ENCODE assay signal across 11 cellular contexts in the genomic region with DNA sequence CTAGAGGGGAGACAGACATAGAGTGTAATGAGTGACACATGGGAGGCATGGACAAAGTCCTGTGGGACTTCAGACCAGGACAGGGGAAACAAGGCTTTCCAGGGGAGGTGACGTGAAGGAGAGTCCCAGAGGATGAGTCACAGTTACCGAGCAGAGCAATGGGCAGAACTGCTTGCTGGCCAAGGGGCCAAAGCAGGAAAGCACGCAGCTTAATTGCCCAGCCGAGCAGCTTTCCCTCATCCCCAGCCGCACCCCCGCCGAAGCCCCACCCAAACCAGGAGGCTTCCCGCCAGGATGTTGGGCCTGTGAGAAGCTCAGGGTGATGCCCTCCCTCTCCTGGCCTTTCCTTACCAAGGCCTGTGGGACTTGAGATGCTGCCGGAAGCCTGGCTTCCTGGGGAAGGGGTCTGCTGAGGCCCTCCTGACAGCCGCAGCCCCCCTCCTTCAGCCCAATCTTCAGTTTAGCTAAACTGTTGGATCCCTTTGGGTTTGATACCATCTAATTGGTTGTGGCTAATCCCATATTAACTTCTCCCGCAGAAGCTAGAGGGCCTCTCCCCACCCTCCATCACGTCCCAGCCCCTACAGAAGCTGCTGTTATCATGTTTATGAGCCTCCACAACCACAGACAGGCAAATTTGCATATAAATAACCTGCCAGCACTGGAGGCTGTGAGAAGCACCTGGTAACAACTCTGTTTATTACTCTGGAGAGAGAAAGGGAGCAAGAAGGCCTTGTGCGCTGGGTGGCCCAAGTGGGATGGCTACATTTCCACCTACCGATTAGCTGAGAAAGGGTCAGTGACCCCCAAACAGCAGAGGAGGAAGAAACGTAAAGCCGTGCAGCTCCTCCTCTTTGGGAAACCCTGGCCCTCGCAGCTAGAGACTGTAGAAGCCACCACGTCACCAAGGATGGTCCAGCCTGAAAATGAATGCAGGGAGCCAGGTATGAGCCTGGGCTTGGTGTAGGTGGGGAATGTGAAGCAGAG.
A peak's percentile ranks its signal among the peaks of the same experiment; 100 is the strongest.
DNase-seq lines count a peak whose midpoint lies in the region; ATAC-seq and TF ChIP-seq lines count a peak whose summit lies in the region.
"Had no signal": no experiment of that assay in that cellular context is flagged by ENCODE, and none has a peak within 500 bp of the region (broad histone marks: within the 10 kb centered on the region; RNA-seq: fewer than 3 reads in every experiment).

No MANE protein-coding gene starts in this region.

- ATAC-seq in mucosa of descending colon (peak; percentile 88), HG02798 (IDR thresholded peaks at IDR 0.05; ENCODE audit: poor library complexity, unreplicated experiment) (no peak), GM18870 (IDR thresholded peaks at IDR 0.05; ENCODE audit: unreplicated experiment) (no peak)
- ATAC-seq in effector memory CD8-positive, alpha-beta T cell (replicated peaks): no peak
- ATAC-seq in activated CD4-positive, alpha-beta T cell treated with anti-CD3 and anti-CD28 coated beads for 36 hours: no peak

- H3K4me1 ChIP-seq in mucosa of descending colon (ENCODE audit: low read depth): peaks cover 2% of the 10 kb centered on the region

- peaks cover 30 to 78% of the 10 kb centered on the region in 2 donors for H3K27me3 Mint-ChIP-seq in effector memory CD8-positive, alpha-beta T cell
- H3K27me3 Mint-ChIP-seq in activated CD4-positive, alpha-beta T cell treated with anti-CD3 and anti-CD28 coated beads for 36 hours: peaks cover 7% of the 10 kb centered on the region

- no peaks in the 10 kb centered on the region for H3K36me3 ChIP-seq in mucosa of descending colon (ENCODE audit: low read depth)
- H3K36me3 ChIP-seq: neutrophil had no signal

- no peaks in the 10 kb centered on the region for H3K9me3 ChIP-seq in mucosa of descending colon
- H3K9me3 ChIP-seq: neutrophil had no signal

- TF ChIP-seq CTCF in GM13977 (IDR thresholded peaks at IDR 0.05; ENCODE audit: extremely low read depth, insufficient read depth, missing control alignments): no peak
- no peak for TF ChIP-seq CTCF in coronary artery (IDR thresholded peaks at IDR 0.05)
- TF ChIP-seq CTCF in mucosa of descending colon (IDR thresholded peaks at IDR 0.05): no peak

- H3K4me3 Mint-ChIP-seq in effector memory CD8-positive, alpha-beta T cell: no peak overlapping the region
- no peak overlapping the region for H3K4me3 Mint-ChIP-seq in activated CD4-positive, alpha-beta T cell treated with anti-CD3 and anti-CD28 coated beads for 36 hours
- H3K4me3 Mint-ChIP-seq: CD8-positive, alpha-beta memory T cell had no signal

- H3K27ac ChIP-seq in coronary artery: no peak overlapping the region
- H3K27ac ChIP-seq: neutrophil had no signal

- no peak overlapping the region for H3K4me3 ChIP-seq in coronary artery
- no peak overlapping the region for H3K4me3 ChIP-seq in mucosa of descending colon

- no peak overlapping the region for H3K27ac Mint-ChIP-seq in effector memory CD8-positive, alpha-beta T cell
- no peak overlapping the region for H3K27ac Mint-ChIP-seq in activated CD4-positive, alpha-beta T cell treated with anti-CD3 and anti-CD28 coated beads for 36 hours

- H3K9me3 Mint-ChIP-seq in effector memory CD8-positive, alpha-beta T cell: no peaks in the 10 kb centered on the region
- no peaks in the 10 kb centered on the region for H3K9me3 Mint-ChIP-seq in activated CD4-positive, alpha-beta T cell treated with anti-CD3 and anti-CD28 coated beads for 36 hours (ENCODE audit: low read depth)

- H3K4me1 Mint-ChIP-seq in effector memory CD8-positive, alpha-beta T cell (ENCODE audit: low read depth in 2 of 2): no peaks in the 10 kb centered on the region
- H3K4me1 Mint-ChIP-seq in activated CD4-positive, alpha-beta T cell treated with anti-CD3 and anti-CD28 coated beads for 36 hours: no peaks in the 10 kb centered on the region
- H3K4me1 Mint-ChIP-seq: CD8-positive, alpha-beta memory T cell had no signal

- no peaks in the 10 kb centered on the region for H3K36me3 Mint-ChIP-seq in effector memory CD8-positive, alpha-beta T cell (ENCODE audit: insufficient read depth)
- H3K36me3 Mint-ChIP-seq in activated CD4-positive, alpha-beta T cell treated with anti-CD3 and anti-CD28 coated beads for 36 hours (ENCODE audit: low read depth): no peaks in the 10 kb centered on the region
- H3K36me3 Mint-ChIP-seq: CD8-positive, alpha-beta memory T cell had no signal

- in situ Hi-C loops in GM13977 (cut with MboI; ENCODE audit: low pct_unique_long_range_greater_than_20kb, low sequenced_read_pairs, unreplicated experiment): no loop called here

- POLR2A ChIA-PET in activated CD4-positive, alpha-beta T cell treated with anti-CD3 and anti-CD28 coated beads for 36 hours (lab: Charles Lee): no interaction called here

- CTCF ChIA-PET in activated CD4-positive, alpha-beta T cell treated with anti-CD3 and anti-CD28 coated beads for 36 hours (lab: Charles Lee): no interaction called here

- DNase-seq in GM13977 (ENCODE audit: low spot score): peak; percentile 3
- peak; percentile 67 for DNase-seq in NCI-H2107 (lab: John Stamatoyannopoulos, UW)
- DNase-seq in coronary artery (ENCODE audit: low spot score): peak; percentile 60
- DNase-seq in mucosa of descending colon: peak in 2 of 3 donors; percentile 4 to 45
- DNase-seq in effector memory CD8-positive, alpha-beta T cell: no peak
- DNase-seq in activated CD4-positive, alpha-beta T cell treated with anti-CD3 and anti-CD28 coated beads for 36 hours: no peak
- DNase-seq: CD8-positive, alpha-beta memory T cell; NCI-H2171 treated with DMSO at 0.1 percent for 48 hours had no signal

- intact Hi-C loops in mucosa of descending colon (cut with DNase I, micrococcal nuclease): no loop called here
- intact Hi-C loops in activated CD4-positive, alpha-beta T cell treated with anti-CD3 and anti-CD28 coated beads for 36 hours (cut with DNase I, micrococcal nuclease): no loop called here

Comparison
In these comparisons a context has a peak if more than half of its experiments do, and no peak if none do; other contexts are left out.
1. DNase-seq: peak in GM13977 (single experiment), NCI-H2107 (single experiment), coronary artery (single experiment) and mucosa of descending colon (2 of 3); none in effector memory CD8-positive, alpha-beta T cell (0 of 3) and activated CD4-positive, alpha-beta T cell treated with anti-CD3 and anti-CD28 coated beads for 36 hours (single experiment).